ENCODE assay signal across 15 cellular contexts in the genomic region with DNA sequence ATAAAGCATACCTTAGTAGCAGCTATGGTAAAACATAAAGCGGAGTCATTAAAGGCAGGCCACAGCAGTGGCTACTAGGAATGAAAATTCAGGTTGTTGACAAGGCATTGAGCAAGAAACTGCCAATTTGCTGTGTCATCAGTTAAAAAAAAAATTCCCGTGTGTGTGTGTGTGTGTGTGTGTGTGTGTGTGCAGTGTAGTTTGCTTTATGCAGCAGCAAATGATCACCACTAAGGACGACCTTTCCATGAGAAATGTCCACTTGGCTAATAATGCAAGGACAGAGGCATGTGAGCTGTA.
DNase-seq lines count a peak whose midpoint lies in the region; ATAC-seq and TF ChIP-seq lines count a peak whose summit lies in the region.
"Had no signal": no experiment of that assay in that cellular context is flagged by ENCODE, and none has a peak within 500 bp of the region (broad histone marks: within the 10 kb centered on the region; RNA-seq: fewer than 3 reads in every experiment).

No MANE protein-coding gene starts in this region.

- H3K4me3 ChIP-seq in AG04450 (ENCODE audit: low read depth, low read length): no peak overlapping the region
- H3K4me3 ChIP-seq in IMR-90 (ENCODE audit: insufficient read depth, low read depth, low read length): no peak overlapping the region
- H3K4me3 ChIP-seq in epithelial cell of esophagus (ENCODE audit: low read length): no peak overlapping the region
- no peak overlapping the region for H3K4me3 ChIP-seq in mesenchymal stem cell (ENCODE audit: insufficient read depth in 1 of 2, low read depth in 1 of 2, low read length in 2 of 2)
- H3K4me3 ChIP-seq: BLaER1 had no signal

- no TSS peak for BruUV-seq in IMR-90 (replicated peaks; lab: Mats Ljungman, UMichigan)

- no peaks in the 10 kb centered on the region for H4K20me1 ChIP-seq in IMR-90 (ENCODE audit: insufficient read depth, low read length)
- H4K20me1 ChIP-seq: BLaER1 had no signal

- H3K27ac Mint-ChIP-seq in activated naive CD4-positive, alpha-beta T cell treated with anti-CD3 and anti-CD28 coated beads, Interleukin-2, amount 50 U/mL, for 72 hours: no peak overlapping the region
- H3K27ac Mint-ChIP-seq: activated B cell treated with CpG ODN at 0.5 μM for 24 hours had no signal

- TF ChIP-seq RAD21 in IMR-90 (IDR thresholded peaks at IDR 0.05; ENCODE audit: low read length): no peak

- no peaks in the 10 kb centered on the region for H3K79me1 ChIP-seq in IMR-90 (ENCODE audit: low read depth in 1 of 2, low read length in 2 of 2)
- peaks cover 5% of the 10 kb centered on the region for H3K79me1 ChIP-seq in mesenchymal stem cell (replicated peaks; ENCODE audit: low read length, poor library complexity, severe bottlenecking)

- dilution Hi-C loops in IMR-90 (cut with HindIII; ENCODE audit: low sequenced_read_pairs, unreplicated experiment): no loop called here

- no peak overlapping the region for H4K91ac ChIP-seq in IMR-90 (ENCODE audit: insufficient read depth, low read depth, low read length)
- H4K91ac ChIP-seq in mesenchymal stem cell (ENCODE audit: low read length): no peak overlapping the region

- H3K23ac ChIP-seq in IMR-90 (ENCODE audit: low read depth, low read length) (no peak overlapping the region), mesenchymal stem cell (ENCODE audit: low read length in 2 of 2) (no peak overlapping the region)

- no peaks in the 10 kb centered on the region for H3K4me1 ChIP-seq in IMR-90 (ENCODE audit: control insufficient read depth, insufficient read depth, low read length)
- H3K4me1 ChIP-seq in mesenchymal stem cell (ENCODE audit: control insufficient read depth, insufficient read depth, low read depth, low read length): peaks cover 3% of the 10 kb centered on the region

- no peak overlapping the region for H2BK5ac ChIP-seq in IMR-90 (ENCODE audit: low read depth, low read length, poor library complexity, severe bottlenecking)
- no peak overlapping the region for H2BK5ac ChIP-seq in mesenchymal stem cell (ENCODE audit: low read depth, low read length, poor library complexity, severe bottlenecking)

- H3K4me2 ChIP-seq in IMR-90 (ENCODE audit: low read depth, low read length) (no peak overlapping the region), mesenchymal stem cell (ENCODE audit: low read length, poor library complexity, severe bottlenecking) (no peak overlapping the region)
- H3K4me2 ChIP-seq: BLaER1 had no signal

- CTCF ChIA-PET in AG04450 (lab: Charles Lee) (no interaction called here), IMR-90 (lab: Yijun Ruan, JAX) (no interaction called here)

- no peak overlapping the region for H3K18ac ChIP-seq in IMR-90 (ENCODE audit: low read depth, low read length)
- no peak overlapping the region for H3K18ac ChIP-seq in mesenchymal stem cell (ENCODE audit: low read depth in 1 of 2, low read length in 2 of 2)

- in situ Hi-C loops in IMR-90 (cut with MboI; ENCODE audit: low sequenced_read_pairs): no loop called here

- H2AFZ ChIP-seq in IMR-90 (replicated peaks; ENCODE audit: low read length, poor library complexity) (no peak overlapping the region), mesenchymal stem cell (ENCODE audit: low read depth, low read length) (no peak overlapping the region)

- no CpG with 5 or more reads among the region's 3 CpGs for WGBS in IMR-90 (ENCODE audit: extremely low coverage in 2 of 2, insufficient read length in 1 of 2), 2 experiments
- 45% methylated on average over 2 of the region's 3 CpGs for WGBS in mesenchymal stem cell

- H3K27me3 ChIP-seq in AG04450 (ENCODE audit: control insufficient read depth, insufficient read depth, low read length) (no peaks in the 10 kb centered on the region), IMR-90 (ENCODE audit: control insufficient read depth, insufficient read depth, low read length) (no peaks in the 10 kb centered on the region), mesenchymal stem cell (ENCODE audit: control insufficient read depth in 1 of 2, insufficient read depth in 1 of 2, low read length in 2 of 2) (no peaks in the 10 kb centered on the region)
- H3K27me3 ChIP-seq: BLaER1 had no signal

- no peaks in the 10 kb centered on the region for H3K9me1 ChIP-seq in IMR-90 (ENCODE audit: insufficient read depth, low read length)

- H2BK12ac ChIP-seq in mesenchymal stem cell (ENCODE audit: low read length in 2 of 2): no peak overlapping the region

- H2AK9ac ChIP-seq in IMR-90 (replicated peaks; ENCODE audit: low read depth, low read length, poor library complexity): no peak overlapping the region

- intact Hi-C loops in IMR-90 (cut with micrococcal nuclease): no loop called here

- DNase-seq in AG04450 (ENCODE audit: low read depth, low spot score): peak; percentile 21
- DNase-seq in IMR-90: peak; percentile 22
- peak; percentile 63 for DNase-seq in epithelial cell of esophagus (ENCODE audit: low read depth)
- peak; percentile 33 for DNase-seq in mesenchymal stem cell
- no peak for DNase-seq in C1 segment of cervical spinal cord (lab: John Stamatoyannopoulos, UW)
- no peak for DNase-seq in activated naive CD4-positive, alpha-beta T cell treated with anti-CD3 and anti-CD28 coated beads, Interleukin-2, amount 50 U/mL, for 72 hours (ENCODE audit: low spot score in 2 of 2)
- no peak for DNase-seq in RKO (ENCODE audit: low spot score)
- DNase-seq: activated B cell treated with CpG ODN at 0.5 μM for 24 hours; anterior cingulate cortex; H9; hypothalamus; NCI-H1694; NK-92 treated with Interleukin-12 subunit alpha and Interleukin-12 subunit beta, amount 100 ng/mL, for 24 hours had no signal

- H3K9ac ChIP-seq in IMR-90 (ENCODE audit: low read depth, low read length): no peak overlapping the region
- no peak overlapping the region for H3K9ac ChIP-seq in mesenchymal stem cell (ENCODE audit: low read length)
- H3K9ac ChIP-seq: BLaER1 had no signal

- H3K9me3 Mint-ChIP-seq in activated naive CD4-positive, alpha-beta T cell treated with anti-CD3 and anti-CD28 coated beads, Interleukin-2, amount 50 U/mL, for 72 hours: peaks cover 5 to 8% of the 10 kb centered on the region in 2 donors
- H3K9me3 Mint-ChIP-seq: activated B cell treated with CpG ODN at 0.5 μM for 24 hours, H9 had no signal

- no peak for TF ChIP-seq CTCF in AG04450 (IDR thresholded peaks at IDR 0.05; ENCODE audit: low read depth, low read length)
- no peak for TF ChIP-seq CTCF in IMR-90 (conservative IDR thresholded peaks at IDR 0.05; ENCODE audit: low read depth, low read length)
- TF ChIP-seq CTCF in epithelial cell of esophagus (IDR thresholded peaks at IDR 0.05; ENCODE audit: insufficient read depth, low read depth, low read length, missing control alignments): no peak

- H4K8ac ChIP-seq in IMR-90 (ENCODE audit: low read depth in 2 of 2, low read length in 2 of 2) (no peak overlapping the region), mesenchymal stem cell (ENCODE audit: low read length) (no peak overlapping the region)

- H2BK120ac ChIP-seq in IMR-90 (ENCODE audit: low read depth, low read length) (no peak overlapping the region), mesenchymal stem cell (ENCODE audit: low read depth, low read length) (no peak overlapping the region)

- H2BK15ac ChIP-seq in IMR-90 (ENCODE audit: low read depth, low read length) (no peak overlapping the region), mesenchymal stem cell (ENCODE audit: low read depth, poor library complexity, severe bottlenecking) (no peak overlapping the region)

- H3K27ac ChIP-seq in AG04450 (ENCODE audit: low read depth, low read length) (no peak overlapping the region), IMR-90 (ENCODE audit: insufficient read depth, low read length) (no peak overlapping the region), mesenchymal stem cell (ENCODE audit: low read length, poor library complexity, severe bottlenecking) (peak overlapping the region; percentile 89)
- H3K27ac ChIP-seq: BLaER1 had no signal

- no peak for TF ChIP-seq POLR2A in IMR-90 (IDR thresholded peaks at IDR 0.05; ENCODE audit: low read depth, low read length)

- no peak overlapping the region for H4K5ac ChIP-seq in IMR-90 (ENCODE audit: low read depth, low read length)

- H3K9me3 ChIP-seq in AG04450 (ENCODE audit: control insufficient read depth, insufficient read depth, low read length) (no peaks in the 10 kb centered on the region), IMR-90 (ENCODE audit: control insufficient read depth, insufficient read depth, low read length) (no peaks in the 10 kb centered on the region), mesenchymal stem cell (ENCODE audit: control insufficient read depth, low read length) (no peaks in the 10 kb centered on the region)
- H3K9me3 ChIP-seq: BLaER1 had no signal

- H2AK5ac ChIP-seq in IMR-90 (ENCODE audit: low read depth, low read length) (no peak overlapping the region), mesenchymal stem cell (ENCODE audit: low read length, severe bottlenecking) (no peak overlapping the region)

- no peak overlapping the region for H3K56ac ChIP-seq in IMR-90 (ENCODE audit: extremely low read depth, insufficient read depth, low read length)

- no peak overlapping the region for H2BK20ac ChIP-seq in IMR-90 (ENCODE audit: low read depth, low read length)

- H3K4ac ChIP-seq in IMR-90 (ENCODE audit: low read depth, low read length) (no peak overlapping the region), mesenchymal stem cell (ENCODE audit: low read depth in 1 of 2, low read length in 2 of 2) (no peak overlapping the region)

- ATAC-seq in IMR-90 (ENCODE audit: low read depth) (peak; percentile 17; the same call in 1 of the 2 replicates), HG03565 (IDR thresholded peaks at IDR 0.05; ENCODE audit: unreplicated experiment) (no peak)
- ATAC-seq in activated naive CD4-positive, alpha-beta T cell treated with anti-CD3 and anti-CD28 coated beads, Interleukin-2, amount 50 U/mL, for 72 hours: no peak

- POLR2A ChIA-PET in AG04450 (lab: Yijun Ruan, JAX) (no interaction called here), IMR-90 (lab: Charles Lee; ENCODE audit: unreplicated experiment) (no interaction called here)

- no peak overlapping the region for H3K14ac ChIP-seq in IMR-90 (replicated peaks; ENCODE audit: low read depth, low read length)
- H3K14ac ChIP-seq in mesenchymal stem cell (ENCODE audit: low read length in 2 of 2): no peak overlapping the region

- H3K36me3 Mint-ChIP-seq in activated naive CD4-positive, alpha-beta T cell treated with anti-CD3 and anti-CD28 coated beads, Interleukin-2, amount 50 U/mL, for 72 hours: no peaks in the 10 kb centered on the region

- H3K36me3 ChIP-seq in IMR-90 (ENCODE audit: control insufficient read depth, insufficient read depth, low read length): no peaks in the 10 kb centered on the region
- H3K36me3 ChIP-seq in mesenchymal stem cell (ENCODE audit: control insufficient read depth in 1 of 2, insufficient read depth in 2 of 2, low read depth in 1 of 2, low read length in 2 of 2): no peaks in the 10 kb centered on the region

TF ChIP-seq in IMR-90, 13 proteins besides CTCF, POLR2A, EP300 and RAD21 (continues in another document):
- TF ChIP-seq SMC3 (IDR thresholded peaks at IDR 0.05; ENCODE audit: low read depth, low read length) (no peak), RCOR1 (IDR thresholded peaks at IDR 0.05; ENCODE audit: insufficient replicate concordance, low read length) (no peak), NFE2L2 (IDR thresholded peaks at IDR 0.05; ENCODE audit: low read depth, low read length) (peak; percentile 53; the same call in 1 of the 2 replicates), RFX5 (IDR thresholded peaks at IDR 0.05; ENCODE audit: low read depth, low read length) (no peak), BHLHE40 (IDR thresholded peaks at IDR 0.05; ENCODE audit: low read depth, low read length) (no peak)

Comparison
In these comparisons a context has a peak if more than half of its experiments do, and no peak if none do; other contexts are left out.
1. DNase-seq: peak in AG04450 (single experiment), IMR-90 (single experiment), epithelial cell of esophagus (single experiment) and mesenchymal stem cell (single experiment); none in C1 segment of cervical spinal cord (0 of 14), activated naive CD4-positive, alpha-beta T cell treated with anti-CD3 and anti-CD28 coated beads, Interleukin-2, amount 50 U/mL, for 72 hours (0 of 2) and RKO (single experiment).